Comparison of ENCODE assay signal across 28 cellular contexts in genomic region chr17:35645923-35646322, GRCh38.
"Had no signal": no experiment of that assay in that cellular context is flagged by ENCODE, and none has a peak within 500 bp of the region (broad histone marks: within the 10 kb centered on the region; RNA-seq: fewer than 3 reads in every experiment).

No MANE protein-coding gene starts in this region.

- H3K4me1 Mint-ChIP-seq: activated CD4-positive, alpha-beta T cell treated with anti-CD3 and anti-CD28 coated beads for 36 hours; central memory CD8-positive, alpha-beta T cell; nephron progenitor cell; stimulated activated effector memory CD8-positive, alpha-beta T cell treated with anti-CD3 and anti-CD28 coated beads, Interleukin-12 subunit alpha, Interleukin-12 subunit beta, amount 100 ng/mL, for 72 hours; stimulated activated naive CD8-positive, alpha-beta T cell treated with anti-CD3 and anti-CD28 coated beads, Interleukin-15, amount 100 ng/mL, for 72 hours had no signal

- H3K36me3 ChIP-seq: ovary had no signal

- H3K4me3 ChIP-seq: esophagus squamous epithelium, heart right ventricle, ovary, vagina had no signal

- DNase-seq: activated CD4-positive, alpha-beta T cell treated with anti-CD3 and anti-CD28 coated beads for 36 hours; activated CD4-positive, CD25-positive, alpha-beta regulatory T cell; activated CD8-positive, alpha-beta memory T cell treated with anti-CD3 and anti-CD28 coated beads for 24 hours; activated effector memory CD4-positive, alpha-beta T cell treated with Interleukin-2 at 50 U/mL for 16 hours; activated naive CD4-positive, alpha-beta T cell treated with anti-CD3 and anti-CD28 coated beads for 36 hours; amygdala; dermis blood vessel endothelial cell; effector CD4-positive, alpha-beta T cell; esophagus squamous epithelium; foreskin keratinocyte; heart right ventricle; naive B cell; nephron progenitor cell; ovary; small intestine; stimulated activated CD4-positive, alpha-beta T cell treated with anti-CD3 and anti-CD28 coated beads, Interleukin-4, amount 100 ng/mL, for 24 hours; stimulated activated naive CD8-positive, alpha-beta T cell treated with anti-CD3 and anti-CD28 coated beads, Interleukin-15, amount 100 ng/mL, for 72 hours; substantia nigra; T-helper 1 cell had no signal

- H3K4me3 Mint-ChIP-seq: activated CD4-positive, alpha-beta T cell treated with anti-CD3 and anti-CD28 coated beads for 36 hours; activated naive CD4-positive, alpha-beta T cell treated with anti-CD3 and anti-CD28 coated beads for 36 hours; central memory CD8-positive, alpha-beta T cell; mesothelial cell of epicardium; naive B cell; nephron progenitor cell; stimulated activated effector memory CD8-positive, alpha-beta T cell treated with anti-CD3 and anti-CD28 coated beads, Interleukin-12 subunit alpha, Interleukin-12 subunit beta, amount 100 ng/mL, for 72 hours; stimulated activated naive CD8-positive, alpha-beta T cell treated with anti-CD3 and anti-CD28 coated beads, Interleukin-15, amount 100 ng/mL, for 72 hours; T-helper 2 cell treated with Interferon-gamma antibody and Interleukin-4, amounts not matched to agents 5 μg/mL and 100 μg/mL, for 36 hours; type B pancreatic cell had no signal

- H3K27me3 Mint-ChIP-seq: activated CD4-positive, alpha-beta T cell treated with anti-CD3 and anti-CD28 coated beads for 36 hours; central memory CD8-positive, alpha-beta T cell; naive B cell; progenitor cell of endocrine pancreas; stimulated activated naive CD8-positive, alpha-beta T cell treated with anti-CD3 and anti-CD28 coated beads, Interleukin-15, amount 100 ng/mL, for 72 hours; type B pancreatic cell had no signal

- H3K4me1 ChIP-seq: esophagus squamous epithelium, foreskin keratinocyte, heart right ventricle, vagina had no signal

- H3K9me3 Mint-ChIP-seq: activated naive CD4-positive, alpha-beta T cell treated with anti-CD3 and anti-CD28 coated beads for 36 hours; central memory CD8-positive, alpha-beta T cell; mesothelial cell of epicardium; naive B cell; nephron progenitor cell; stimulated activated effector memory CD8-positive, alpha-beta T cell treated with anti-CD3 and anti-CD28 coated beads, Interleukin-12 subunit alpha, Interleukin-12 subunit beta, amount 100 ng/mL, for 72 hours; stimulated activated naive CD8-positive, alpha-beta T cell treated with anti-CD3 and anti-CD28 coated beads, Interleukin-15, amount 100 ng/mL, for 72 hours; T-helper 2 cell treated with Interferon-gamma antibody and Interleukin-4, amounts not matched to agents 5 μg/mL and 100 μg/mL, for 36 hours; type B pancreatic cell had no signal

- H3K27ac Mint-ChIP-seq: activated CD4-positive, alpha-beta T cell treated with anti-CD3 and anti-CD28 coated beads for 36 hours; activated naive CD4-positive, alpha-beta T cell treated with anti-CD3 and anti-CD28 coated beads for 36 hours; mesothelial cell of epicardium; naive B cell; nephron progenitor cell; stimulated activated effector memory CD8-positive, alpha-beta T cell treated with anti-CD3 and anti-CD28 coated beads, Interleukin-12 subunit alpha, Interleukin-12 subunit beta, amount 100 ng/mL, for 72 hours; stimulated activated naive CD8-positive, alpha-beta T cell treated with anti-CD3 and anti-CD28 coated beads, Interleukin-15, amount 100 ng/mL, for 72 hours; T-helper 2 cell treated with Interferon-gamma antibody and Interleukin-4, amounts not matched to agents 5 μg/mL and 100 μg/mL, for 36 hours; type B pancreatic cell had no signal

- ATAC-seq: activated CD4-positive, alpha-beta T cell treated with anti-CD3 and anti-CD28 coated beads for 36 hours; foreskin keratinocyte; heart right ventricle; sciatic nerve; stimulated activated effector memory CD8-positive, alpha-beta T cell treated with anti-CD3 and anti-CD28 coated beads, Interleukin-12 subunit alpha, Interleukin-12 subunit beta, amount 100 ng/mL, for 72 hours; stimulated activated naive CD8-positive, alpha-beta T cell treated with anti-CD3 and anti-CD28 coated beads, Interleukin-15, amount 100 ng/mL, for 72 hours had no signal

- H3K9me3 ChIP-seq: esophagus squamous epithelium, heart right ventricle, neutrophil, ovary, vagina had no signal

- H3K27me3 ChIP-seq: esophagus squamous epithelium, foreskin keratinocyte, heart right ventricle, neutrophil, ovary, vagina had no signal
